8 cellular contexts compared by ENCODE assay signal in genomic region chr5:159515909-159516415, GRCh38.
DNase-seq lines count a peak whose midpoint lies in the region; ATAC-seq lines count a peak whose summit lies in the region.

No MANE protein-coding gene starts in this region.

- CTCF ChIA-PET in T-cell (lab: Charles Lee) = interaction anchor here (0.6 to 1.3 kb wide), 13 partner anchors 9 to 854 kb away, joined by 3 to 7 read pairs (median 4); no protein-coding TSS in a partner anchor

- H3K4me3 Mint-ChIP-seq in T-cell (no peak overlapping the region), immature natural killer cell (no peak overlapping the region)

- H3K9me3 Mint-ChIP-seq in T-cell = no peaks in the 10 kb centered on the region
- peaks cover 0 to 2% (median 0%) of the 10 kb centered on the region in 6 donors for H3K9me3 Mint-ChIP-seq in immature natural killer cell

- POLR2A ChIA-PET in T-cell (lab: Charles Lee) = no interaction called here

- H3K27ac Mint-ChIP-seq in T-cell (no peak overlapping the region), immature natural killer cell (no peak overlapping the region)

- H3K27me3 Mint-ChIP-seq in T-cell = peaks cover 2 to 19% of the 10 kb centered on the region in 2 donors
- peaks cover 6 to 14% (median 6%) of the 10 kb centered on the region in 3 donors for H3K27me3 Mint-ChIP-seq in immature natural killer cell (ENCODE audit: low read depth in 3 of 3)

- ATAC-seq in GM19468 (IDR thresholded peaks at IDR 0.05; ENCODE audit: extremely low read depth, unreplicated experiment) (peak; percentile 60), HG03571 (IDR thresholded peaks at IDR 0.05; ENCODE audit: unreplicated experiment) (peak; percentile 86), T-cell (replicated peaks in 1 of 4) (peak; percentile 71 to 93 (median 82))

- H3K36me3 Mint-ChIP-seq in T-cell (no peaks in the 10 kb centered on the region), immature natural killer cell (peaks cover 0 to 6% (median 0%) of the 10 kb centered on the region in 3 donors)

- peak; percentile 89 for DNase-seq in DMS53 (lab: John Stamatoyannopoulos, UW)
- DNase-seq in T-cell = peak in 33 of 34 experiments; percentile 14 to 67 (median 42)
- peak; percentile 58 for DNase-seq in amniotic epithelial cell (ENCODE audit: low read depth)
- DNase-seq in immature natural killer cell = peak; percentile 41 to 48 (median 46)
- peak; percentile 67 to 88 for DNase-seq in stimulated activated CD4-positive, alpha-beta T cell treated with anti-CD3 and anti-CD28 coated beads, Interleukin-2, amount 100 ng/mL, for 24 hours
- no peak for DNase-seq in NCI-H1436 treated with DMSO at 0.1 percent for 48 hours (lab: John Stamatoyannopoulos, UW)

- H3K4me1 Mint-ChIP-seq in T-cell = peaks cover 3 to 7% (median 7%) of the 10 kb centered on the region in 3 donors
- peaks cover 3 to 7% of the 10 kb centered on the region in 2 donors for H3K4me1 Mint-ChIP-seq in immature natural killer cell
